18 cellular contexts compared by ENCODE assay signal in genomic region chr6:15267221-15267620, GRCh38. TPM values are rescaled to one million over a fixed set of nuclear protein-coding genes. Genes with fewer than 3 reads are reported as not detected.
A peak's percentile ranks its signal among the peaks of the same experiment; 100 is the strongest.
DNase-seq lines count a peak whose midpoint lies in the region; ATAC-seq, FAIRE-seq and TF ChIP-seq lines count a peak whose summit lies in the region.
"Had no signal": no experiment of that assay in that cellular context is flagged by ENCODE, and none has a peak within 500 bp of the region (broad histone marks: within the 10 kb centered on the region; RNA-seq: fewer than 3 reads in every experiment).

No MANE protein-coding gene starts in this region.

- TF ChIP-seq CTCF in H1 (IDR thresholded peaks at IDR 0.05; ENCODE audit: control extremely low read depth in 1 of 3, insufficient read depth in 1 of 3, low read depth in 1 of 3, low read length in 3 of 3) (no peak), neutrophil (IDR thresholded peaks at IDR 0.05) (no peak), foreskin keratinocyte (conservative IDR thresholded peaks at IDR 0.05) (no peak), vagina (IDR thresholded peaks at IDR 0.05) (no peak)

- 69% methylated on average over 2 of the region's 2 CpGs; no CpG with 5 or more reads in 1 of the 2 experiments for WGBS in H1 (ENCODE audit: extremely low coverage in 1 of 2, insufficient coverage in 1 of 2, insufficient read length in 1 of 2, insufficient replicate concordance in 2 of 2, low coverage in 1 of 2, low lambda C conversion rate in 2 of 2, missing lambda C conversion rate in 1 of 2), 2 experiments

- H2BK5ac ChIP-seq in H1 (ENCODE audit: low read depth, low read length): peak overlapping the region; percentile 55; the same call in 1 of the 2 replicates

- peaks cover 2% of the 10 kb centered on the region; the same call in 1 of the 2 replicates for H3K23me2 ChIP-seq in H1 (ENCODE audit: low read depth, low read length)

- DNase-seq in H1 (ENCODE audit: low read depth in 1 of 2, low spot score in 2 of 2): no peak
- DNase-seq in NCI-H146 treated with DMSO at 0.1 percent for 48 hours (lab: John Stamatoyannopoulos, UW; ENCODE audit: unreplicated experiment): no peak
- DNase-seq in foreskin keratinocyte: no peak
- no peak for DNase-seq in vagina (ENCODE audit: extremely low spot score in 2 of 2)
- DNase-seq: activated T-cell treated with anti-CD3 and anti-CD28 coated beads, Interleukin-2, amount 50 U/mL, for 1 hour; CD4-positive, alpha-beta memory T cell; EL; mucosa of descending colon; NCI-H1694 treated with DMSO at 0.1 percent for 48 hours; stimulated activated CD4-positive, alpha-beta T cell treated with anti-CD3 and anti-CD28 coated beads, Interleukin-4, amount 100 ng/mL, for 4 hours; stimulated activated naive CD4-positive, alpha-beta T cell treated with Interleukin-2 at 50 U/mL for 16 hours; WERI-Rb-1 had no signal

- no peak overlapping the region for H2AFZ ChIP-seq in H1 (ENCODE audit: low read length)

- H4K8ac ChIP-seq in H1 (ENCODE audit: extremely low read depth, insufficient read depth, low read length): no peak overlapping the region

- no peak overlapping the region for H2BK15ac ChIP-seq in H1 (ENCODE audit: low read length)

- no peak overlapping the region for H3K56ac ChIP-seq in H1 (replicated peaks; ENCODE audit: insufficient read length, low read depth, low read length)

- H4K5ac ChIP-seq in H1 (ENCODE audit: insufficient read length, low read depth, low read length): no peak overlapping the region

- no peak for TF ChIP-seq EP300 in H1 (IDR thresholded peaks at IDR 0.05; ENCODE audit: borderline replicate concordance in 1 of 2, low read depth in 2 of 2, low read length in 2 of 2)

- TF ChIP-seq POLR2A in H1 (IDR thresholded peaks at IDR 0.05; ENCODE audit: control extremely low read depth in 1 of 2, low read depth in 2 of 2, low read length in 2 of 2) (no peak), vagina (IDR thresholded peaks at IDR 0.05) (no peak)

- no peak overlapping the region for H2BK12ac ChIP-seq in H1 (ENCODE audit: low read depth, low read length)

- H3K27me3 ChIP-seq in HUES6 (ENCODE audit: control insufficient read depth, insufficient read depth, low read length) (no peaks in the 10 kb centered on the region), H1 (replicated peaks in 1 of 4; ENCODE audit: control insufficient read depth in 3 of 4, extremely low read depth in 1 of 4, insufficient read depth in 3 of 4, low read length in 3 of 4) (no peaks in the 10 kb centered on the region), neutrophil (no peaks in the 10 kb centered on the region), foreskin keratinocyte (no peaks in the 10 kb centered on the region), vagina (no peaks in the 10 kb centered on the region)

- H3K79me2 ChIP-seq in H1 (ENCODE audit: control insufficient read depth in 1 of 2, insufficient read depth in 2 of 2, low read length in 2 of 2): peaks cover 86 to 99% of the 10 kb centered on the region in 2 experiments

- no peak overlapping the region for H2AK5ac ChIP-seq in H1 (ENCODE audit: low read depth, low read length)

- H4K91ac ChIP-seq in H1 (replicated peaks; ENCODE audit: insufficient read length, low read length): no peak overlapping the region

- H4K20me1 ChIP-seq in H1 (replicated peaks in 1 of 2; ENCODE audit: control insufficient read depth in 1 of 2, insufficient read depth in 2 of 2, low read length in 2 of 2): peaks cover 48 to 54% of the 10 kb centered on the region in 2 experiments

- no peak for ATAC-seq in foreskin keratinocyte
- ATAC-seq: mucosa of descending colon had no signal

- H3K4me2 ChIP-seq in H1 (ENCODE audit: insufficient read depth in 1 of 2, low read depth in 2 of 2, low read length in 2 of 2): peak overlapping the region; percentile 65 to 74
- H3K4me2 ChIP-seq: KMS-11 had no signal

- H3K27ac ChIP-seq in HUES6 (ENCODE audit: low read depth, low read length) (no peak overlapping the region), H1 (ENCODE audit: low read depth, low read length) (no peak overlapping the region), neutrophil (peak overlapping the region; percentile 84), foreskin keratinocyte (no peak overlapping the region), vagina (no peak overlapping the region)
- H3K27ac ChIP-seq: KMS-11, WERI-Rb-1 had no signal

- H3K36me3 ChIP-seq in HUES6 (ENCODE audit: control insufficient read depth, insufficient read depth, low read length): peaks cover 13% of the 10 kb centered on the region; the same call in 1 of the 2 replicates
- no peaks in the 10 kb centered on the region; a peak in 1 of 8 replicates for H3K36me3 ChIP-seq in H1 (ENCODE audit: control insufficient read depth in 2 of 4, insufficient read depth in 4 of 4, low read length in 3 of 4)
- H3K36me3 ChIP-seq in neutrophil: no peaks in the 10 kb centered on the region
- H3K36me3 ChIP-seq in vagina: no peaks in the 10 kb centered on the region
- H3K36me3 ChIP-seq: WERI-Rb-1 had no signal

- no peak for FAIRE-seq in H1 (lab: Jason Lieb, UNC)
- FAIRE-seq: astrocyte, keratinocyte had no signal

- H3K18ac ChIP-seq in H1 (ENCODE audit: extremely low read depth, low read length): no peak overlapping the region

- no peak overlapping the region for H2BK120ac ChIP-seq in H1 (replicated peaks; ENCODE audit: low read depth, low read length)

- peak overlapping the region; percentile 38; the same call in 1 of the 2 replicates for H3K4me3 ChIP-seq in GM08714 (ENCODE audit: low read length)
- H3K4me3 ChIP-seq in HUES6 (ENCODE audit: low read depth, low read length): peak overlapping the region; percentile 44
- peak overlapping the region in 1 of 4 experiments; percentile 47; a peak in 2 of 8 replicates for H3K4me3 ChIP-seq in H1 (ENCODE audit: extremely low read depth in 1 of 4, insufficient read depth in 2 of 4, low read depth in 3 of 4, low read length in 4 of 4)
- peak overlapping the region in 1 of 2 experiments; percentile 10 for H3K4me3 ChIP-seq in neutrophil (ENCODE audit: low read depth in 1 of 2, low read length in 1 of 2)
- no peak overlapping the region for H3K4me3 ChIP-seq in vagina
- H3K4me3 ChIP-seq: mucosa of descending colon had no signal

- H2BK20ac ChIP-seq in H1 (ENCODE audit: low read length): no peak overlapping the region

- H3K4me1 ChIP-seq in HUES6 (ENCODE audit: control insufficient read depth, insufficient read depth, low read length) (peaks cover 89% of the 10 kb centered on the region), H1 (replicated peaks in 1 of 4; ENCODE audit: control insufficient read depth in 3 of 4, insufficient read depth in 4 of 4, low read length in 3 of 4) (peaks cover 34 to 65% (median 50%) of the 10 kb centered on the region in 4 experiments), neutrophil (ENCODE audit: control insufficient read depth in 1 of 2, insufficient read depth in 1 of 2, low read depth in 1 of 2, low read length in 1 of 2) (peaks cover 65 to 69% of the 10 kb centered on the region in 2 experiments), foreskin keratinocyte (no peaks in the 10 kb centered on the region), vagina (peaks cover 61% of the 10 kb centered on the region)

- no peak overlapping the region for H3K23ac ChIP-seq in H1 (ENCODE audit: insufficient read length)

- intact Hi-C loops in vagina (cut with DNase I): no loop called here

- H3K9ac ChIP-seq in HUES6 (ENCODE audit: low read length) (no peak overlapping the region), H1 (replicated peaks in 1 of 4; ENCODE audit: extremely low read depth in 1 of 4, low read depth in 3 of 4, low read length in 3 of 4) (no peak overlapping the region)
- H3K9ac ChIP-seq: KMS-11 had no signal

- CTCF ChIA-PET in H1 (lab: Charles Lee; ENCODE audit: partially characterized antibody): interaction anchor here (0.9 to 1.1 kb wide), 2 partner anchors 18 to 191 kb away, joined by 3 to 4 read pairs; no protein-coding TSS in a partner anchor

- POLR2A ChIA-PET in H1 (lab: Charles Lee; ENCODE audit: partially characterized antibody): interaction anchor here (0.7 to 4.0 kb wide), 6 partner anchors 10 to 264 kb away, joined by 3 to 21 read pairs (median 3); partner anchors contain the start of gene JARID2

- H3K4ac ChIP-seq in H1 (replicated peaks; ENCODE audit: insufficient read length, low read depth, low read length): peak overlapping the region; percentile 87

- TF ChIP-seq RAD21 in H1 (IDR thresholded peaks at IDR 0.05 in 1 of 2, conservative IDR thresholded peaks at IDR 0.05 in 1 of 2; ENCODE audit: low read depth in 2 of 2, low read length in 2 of 2): no peak

- H3K9me3 ChIP-seq in HUES6 (ENCODE audit: control insufficient read depth, insufficient read depth, low read depth, low read length) (no peaks in the 10 kb centered on the region), H1 (ENCODE audit: insufficient read depth in 2 of 2, low read depth in 1 of 2, low read length in 1 of 2) (no peaks in the 10 kb centered on the region), neutrophil (no peaks in the 10 kb centered on the region), vagina (no peaks in the 10 kb centered on the region)
- H3K9me3 ChIP-seq: mucosa of descending colon had no signal

- H3K14ac ChIP-seq in H1 (ENCODE audit: insufficient read length): no peak overlapping the region

- H3K79me1 ChIP-seq in H1 (ENCODE audit: low read depth, low read length): peaks cover 13% of the 10 kb centered on the region; the same call in 1 of the 2 replicates

TF ChIP-seq in H1, 55 proteins besides CTCF, POLR2A, EP300 and RAD21:
- TF ChIP-seq TAF1 (IDR thresholded peaks at IDR 0.05; ENCODE audit: low read depth, low read length) (no peak), CEBPB (IDR thresholded peaks at IDR 0.05; ENCODE audit: low read depth, low read length) (no peak), NANOG (IDR thresholded peaks at IDR 0.05; ENCODE audit: insufficient read depth, low read depth, low read length, poor library complexity, severe bottlenecking) (no peak), GABPA (IDR thresholded peaks at IDR 0.05; ENCODE audit: borderline replicate concordance, insufficient read depth, low read length) (no peak), SIX5 (IDR thresholded peaks at IDR 0.05; ENCODE audit: low read depth, low read length) (no peak)
TF ChIP-seq in H1: peak in this region for 0.

RNA-seq across cellular contexts. Expression of gene JARID2, which starts 21.4 kb away (rescaled TPM):
- 237 and 239 TPM in 2 replicates for total RNA-seq in H1 (2021; fragmentation: NEBNext Ultra II Directional; extraction: Animal tissue kit (Norgen Biotek cat#: 25700))
- polyA plus RNA-seq in H1 (2011; rRNA removed) (60.1 and 75.5 TPM in 2 replicates), foreskin keratinocyte (4.7 and 5.6 TPM in 2 replicates)
- 100 TPM for polyA plus RNA-seq in H1 (2011; cell fraction: cytosol; rRNA removed)
- polyA plus RNA-seq in H1 (2011; cell fraction: nucleus; rRNA removed): 111 TPM
- polyA plus RNA-seq in H1 (2012, experiment 1 of 2): 103 to 131 TPM (median 115 TPM) in 4 replicates
- polyA plus RNA-seq in H1 (2012, experiment 2 of 2): 14.2 TPM
- polyA plus RNA-seq in H1 (2013, experiment 1 of 2): 237 TPM
- polyA plus RNA-seq in H1 (2013, experiment 2 of 2): 255 TPM
- polyA minus RNA-seq in H1 (2011; rRNA and poly(A)+ RNA removed): 153 and 170 TPM in 2 replicates
- polyA minus RNA-seq in H1 (2011; cell fraction: cytosol; rRNA and poly(A)+ RNA removed): 113 TPM
- 104 TPM for polyA minus RNA-seq in H1 (2011; cell fraction: nucleus; rRNA and poly(A)+ RNA removed)
- total RNA-seq in foreskin keratinocyte (17.6 and 22.3 TPM in 2 replicates), vagina (17.9 TPM)

Comparison
In these comparisons a context has a peak if more than half of its experiments do, and no peak if none do; other contexts are left out.
1. H3K4me3 ChIP-seq: peak in GM08714 (single experiment) and HUES6 (single experiment); none in vagina (0 of 2).
2. RNA of gene JARID2, which starts 21.4 kb away (total RNA-seq): 237 to 239 TPM in H1; 17.9 TPM in vagina (single experiment) and 17.6 to 22.3 TPM in foreskin keratinocyte; every median in the first group is over 10 times any median in the second.